8 cellular contexts compared by ENCODE assay signal in the genomic region with DNA sequence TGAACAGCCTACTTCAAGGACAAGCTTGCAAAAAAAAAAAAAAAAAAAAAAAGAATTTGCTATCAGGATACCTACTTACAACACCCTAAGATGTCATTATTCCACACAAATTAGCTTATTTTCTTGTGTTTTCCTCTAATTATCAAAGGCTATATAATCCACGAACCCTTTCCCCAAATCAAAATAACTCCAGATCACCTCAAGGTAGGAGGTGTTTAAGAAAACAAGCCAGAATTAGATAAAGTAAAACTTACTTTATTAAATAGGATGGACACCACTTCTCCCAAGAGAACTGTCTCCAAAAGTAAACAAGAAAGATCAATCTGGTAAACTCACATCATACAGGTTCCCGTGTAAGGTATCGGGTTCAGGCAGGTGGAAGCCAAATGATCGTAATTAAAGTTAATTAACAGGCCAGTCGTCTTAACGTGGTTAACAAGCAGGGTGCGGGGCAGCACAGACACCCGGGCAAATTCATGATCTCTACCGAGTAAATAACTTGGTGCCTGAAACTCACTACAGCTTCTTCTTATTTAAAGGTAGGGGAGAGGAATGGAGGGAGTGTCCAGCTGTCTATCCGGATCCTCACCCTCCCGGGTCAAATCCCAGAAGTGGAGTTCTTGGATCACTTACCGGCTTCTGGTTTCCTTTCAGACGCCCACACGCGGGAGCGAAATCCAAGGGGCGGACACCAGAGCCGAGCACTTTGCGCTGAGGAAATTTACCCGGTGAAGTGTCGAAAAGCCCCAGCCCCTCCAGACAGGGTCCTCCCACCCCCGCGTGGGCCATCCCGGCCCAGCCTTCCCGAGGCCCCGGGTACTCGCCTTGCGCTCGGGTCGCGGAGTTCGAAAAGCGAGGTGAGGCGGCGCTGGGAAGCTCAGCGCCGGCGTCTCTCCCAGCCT. TPM values are rescaled to one million over a fixed set of nuclear protein-coding genes. Genes with fewer than 3 reads are reported as not detected.
DNase-seq lines count a peak whose midpoint lies in the region; TF ChIP-seq lines count a peak whose summit lies in the region.

No MANE protein-coding gene starts in this region.

- H3K9me3 Mint-ChIP-seq in H9 (no peaks in the 10 kb centered on the region), nephron progenitor cell (no peaks in the 10 kb centered on the region)

- H3K4me3 Mint-ChIP-seq in H9 (peak overlapping the region; percentile 78 to 85), nephron progenitor cell (peak overlapping the region; percentile 83)

- no peak overlapping the region for H2BK5ac ChIP-seq in H9 (ENCODE audit: insufficient read length, low read length)

- 100% methylated on average over 1 of the region's 38 CpGs for WGBS in H9 (ENCODE audit: extremely low coverage, insufficient read length, low lambda C conversion rate)

- no peaks in the 10 kb centered on the region; a peak in 1 of 7 replicates for H3K36me3 Mint-ChIP-seq in H9 (ENCODE audit: insufficient read depth in 1 of 3, low read depth in 3 of 3)
- no peaks in the 10 kb centered on the region for H3K36me3 Mint-ChIP-seq in nephron progenitor cell (ENCODE audit: low read depth)

- no peak overlapping the region for H3K18ac ChIP-seq in H9 (ENCODE audit: insufficient read length, low read depth, low read length)

- no peaks in the 10 kb centered on the region for H3K79me2 ChIP-seq in H9 (ENCODE audit: insufficient read depth, low read length)
- H3K79me2 ChIP-seq in fibroblast of lung (ENCODE audit: control insufficient read depth, insufficient read depth, low read length): no peaks in the 10 kb centered on the region

- H2BK12ac ChIP-seq in H9 (ENCODE audit: insufficient read length, low read depth, low read length): no peak overlapping the region

- H3K23me2 ChIP-seq in H9 (ENCODE audit: insufficient read length, low read depth, low read length, poor library complexity, severe bottlenecking): no peaks in the 10 kb centered on the region

- H2BK15ac ChIP-seq in H9 (ENCODE audit: low read depth, low read length): no peak overlapping the region

- H3K36me3 ChIP-seq in fibroblast of lung (ENCODE audit: control insufficient read depth, insufficient read depth, low read length): no peaks in the 10 kb centered on the region
- no peaks in the 10 kb centered on the region for H3K36me3 ChIP-seq in stomach smooth muscle (ENCODE audit: control insufficient read depth in 2 of 2, insufficient read depth in 2 of 2, low read length in 2 of 2)

- H3K27me3 ChIP-seq in H9 (ENCODE audit: insufficient read depth, low read length): no peaks in the 10 kb centered on the region
- no peaks in the 10 kb centered on the region for H3K27me3 ChIP-seq in fibroblast of lung (ENCODE audit: control insufficient read depth, insufficient read depth, low read length)
- H3K27me3 ChIP-seq in stomach smooth muscle (ENCODE audit: control insufficient read depth in 1 of 2, insufficient read depth in 2 of 2, low read length in 2 of 2): peaks cover 2 to 6% of the 10 kb centered on the region in 2 donors

- no peak overlapping the region for H4K8ac ChIP-seq in H9 (replicated peaks; ENCODE audit: insufficient read length, low read depth, low read length)

- H3K9ac ChIP-seq in H9 (ENCODE audit: extremely low read depth, insufficient read length, low read length) (peak overlapping the region; percentile 55), fibroblast of lung (ENCODE audit: insufficient read depth, low read length) (no peak overlapping the region), stomach smooth muscle (ENCODE audit: low read length in 2 of 2) (peak overlapping the region; percentile 41 to 43)

- peak overlapping the region; percentile 57 for H3K4me2 ChIP-seq in H9 (ENCODE audit: insufficient read depth, insufficient read length, low read length)
- H3K4me2 ChIP-seq in fibroblast of lung (ENCODE audit: extremely low read depth, insufficient read depth, low read length): peak overlapping the region; percentile 35

- DNase-seq in H9 (peak; percentile 32), NB4 (ENCODE audit: low read depth) (no peak), activated T-cell treated with anti-CD3 and anti-CD28 coated beads for 24 hours (ENCODE audit: low read depth) (peak; percentile 32), fibroblast of lung (ENCODE audit: low read depth in 2 of 2) (peak; percentile 16 to 64), nephron progenitor cell (no peak), foreskin melanocyte (no peak)

- H3K79me1 ChIP-seq in H9 (ENCODE audit: insufficient read depth, low read depth, low read length, poor library complexity, severe bottlenecking): no peaks in the 10 kb centered on the region

- H2AFZ ChIP-seq in H9 (ENCODE audit: low read length) (no peak overlapping the region), fibroblast of lung (ENCODE audit: low read length) (no peak overlapping the region)

- H3K27ac Mint-ChIP-seq in H9 (no peak overlapping the region), nephron progenitor cell (no peak overlapping the region)

- no peak overlapping the region for H4K5ac ChIP-seq in H9 (ENCODE audit: insufficient read length, low read depth, low read length)

- H2BK20ac ChIP-seq in H9 (ENCODE audit: low read depth, low read length, poor library complexity, severe bottlenecking): no peak overlapping the region

- peak overlapping the region; percentile 85; the same call in 1 of the 2 replicates for H3K14ac ChIP-seq in H9 (ENCODE audit: insufficient read depth, low read length)

- peaks cover 10 to 13% of the 10 kb centered on the region in 2 experiments for H3K4me1 Mint-ChIP-seq in H9
- peaks cover 14% of the 10 kb centered on the region for H3K4me1 Mint-ChIP-seq in nephron progenitor cell

- no peak overlapping the region for H3K23ac ChIP-seq in H9 (ENCODE audit: insufficient read length, low read depth, low read length)

- TF ChIP-seq CTCF in GM12875 (IDR thresholded peaks at IDR 0.05; ENCODE audit: borderline replicate concordance, insufficient read depth, low read depth, low read length) (no peak), H9 (conservative IDR thresholded peaks at IDR 0.05) (no peak), NB4 (IDR thresholded peaks at IDR 0.05; ENCODE audit: low read depth, low read length) (no peak), fibroblast of lung (conservative IDR thresholded peaks at IDR 0.05 in 1 of 2, IDR thresholded peaks at IDR 0.05 in 1 of 2; ENCODE audit: low read depth in 1 of 2, low read length in 2 of 2) (no peak), nephron progenitor cell (IDR thresholded peaks at IDR 0.05) (no peak)

- H2AK5ac ChIP-seq in H9 (ENCODE audit: insufficient read length, low read length): no peak overlapping the region

- no peak overlapping the region for H3K4ac ChIP-seq in H9 (ENCODE audit: low read depth, low read length)

- H4K20me1 ChIP-seq in H9 (ENCODE audit: control insufficient read depth, insufficient read depth, insufficient read length): no peaks in the 10 kb centered on the region
- no peaks in the 10 kb centered on the region for H4K20me1 ChIP-seq in fibroblast of lung (ENCODE audit: control insufficient read depth, extremely low read depth, insufficient read depth, low read length)

- no peak overlapping the region for H4K91ac ChIP-seq in H9 (ENCODE audit: insufficient read length, low read depth, low read length)

- no peak for TF ChIP-seq POLR2A in NB4 (IDR thresholded peaks at IDR 0.05; ENCODE audit: extremely low read depth, insufficient read length)

- H3K27me3 Mint-ChIP-seq in H9 (ENCODE audit: low read depth): peaks cover 37% of the 10 kb centered on the region
- H3K27me3 Mint-ChIP-seq in nephron progenitor cell (ENCODE audit: low read depth, poor library complexity): peaks cover 66% of the 10 kb centered on the region

- H3K9me3 ChIP-seq in H9 (ENCODE audit: control insufficient read depth, low read depth, low read length) (no peaks in the 10 kb centered on the region), fibroblast of lung (ENCODE audit: control insufficient read depth, insufficient read depth, low read depth, low read length) (no peaks in the 10 kb centered on the region), stomach smooth muscle (ENCODE audit: control insufficient read depth in 2 of 2, low read length in 2 of 2) (no peaks in the 10 kb centered on the region)

- H3K4me1 ChIP-seq in H9 (ENCODE audit: insufficient read depth, low read length) (no peaks in the 10 kb centered on the region), fibroblast of lung (ENCODE audit: control insufficient read depth, extremely low read depth, insufficient read depth, low read length) (no peaks in the 10 kb centered on the region), stomach smooth muscle (ENCODE audit: control insufficient read depth, insufficient read depth, low read length) (no peaks in the 10 kb centered on the region)

- H3K4me3 ChIP-seq in GM12875 (ENCODE audit: low read depth, low read length) (peak overlapping the region; percentile 96), NB4 (ENCODE audit: low read depth, low read length) (peak overlapping the region; percentile 64), fibroblast of lung (replicated peaks in 1 of 4; ENCODE audit: control extremely low read depth in 1 of 4, insufficient read depth in 1 of 4, low read depth in 3 of 4, low read length in 4 of 4) (peak overlapping the region in 3 of 4 experiments; percentile 16 to 64 (median 51)), stomach smooth muscle (ENCODE audit: low read length in 2 of 2) (peak overlapping the region; percentile 60 to 67)

- no peak overlapping the region for H3K56ac ChIP-seq in H9 (ENCODE audit: insufficient read length, low read depth, low read length)

- H3K27ac ChIP-seq in H9 (ENCODE audit: insufficient read length, low read depth, low read length): no peak overlapping the region
- no peak overlapping the region for H3K27ac ChIP-seq in fibroblast of lung (ENCODE audit: insufficient read depth, low read length)
- no peak overlapping the region for H3K27ac ChIP-seq in stomach smooth muscle (ENCODE audit: low read length)

- H2BK120ac ChIP-seq in H9 (ENCODE audit: low read depth, low read length, poor library complexity, severe bottlenecking): no peak overlapping the region

- no peak overlapping the region for H3T11ph ChIP-seq in H9 (ENCODE audit: low read length)

RNA-seq across cellular contexts. Expression of gene ARAP2, which starts 0.7 kb away (rescaled TPM):
- total RNA-seq in H9 (2021) (6.3 TPM in 2 replicates), fibroblast of lung (2.3 and 3.0 TPM in 2 replicates)
- 0.05 and 0.11 TPM in 2 replicates for polyA plus RNA-seq in fibroblast of lung
- 0.03 TPM in 1 of 2 replicates, not detected in the other for polyA plus RNA-seq in fibroblast of lung (2012)
- polyA minus RNA-seq in fibroblast of lung (ENCODE audit: low replicate concordance): not detected in 2 replicates

RNA-seq across cellular contexts. Expression of gene DTHD1, which starts 37.8 kb away (rescaled TPM):
- total RNA-seq in H9 (2021) (not detected in 2 replicates), fibroblast of lung (not detected in 2 replicates)
- not detected in 2 replicates for polyA plus RNA-seq in fibroblast of lung
- polyA plus RNA-seq in fibroblast of lung (2012): not detected in 2 replicates
- polyA minus RNA-seq in fibroblast of lung (ENCODE audit: low replicate concordance): not detected in 2 replicates

Comparison
In these comparisons a context has a peak if more than half of its experiments do, and no peak if none do; other contexts are left out.
1. DNase-seq: peak in H9 (single experiment), activated T-cell treated with anti-CD3 and anti-CD28 coated beads for 24 hours (single experiment) and fibroblast of lung (2 of 2); none in NB4 (single experiment), nephron progenitor cell (single experiment) and foreskin melanocyte (single experiment).
2. Peak in every context shown above with its lines, with median percentiles within 50 percentile points of each other: H3K4me3 ChIP-seq.